ENCODE assay signal across 10 cellular contexts in the genomic region with DNA sequence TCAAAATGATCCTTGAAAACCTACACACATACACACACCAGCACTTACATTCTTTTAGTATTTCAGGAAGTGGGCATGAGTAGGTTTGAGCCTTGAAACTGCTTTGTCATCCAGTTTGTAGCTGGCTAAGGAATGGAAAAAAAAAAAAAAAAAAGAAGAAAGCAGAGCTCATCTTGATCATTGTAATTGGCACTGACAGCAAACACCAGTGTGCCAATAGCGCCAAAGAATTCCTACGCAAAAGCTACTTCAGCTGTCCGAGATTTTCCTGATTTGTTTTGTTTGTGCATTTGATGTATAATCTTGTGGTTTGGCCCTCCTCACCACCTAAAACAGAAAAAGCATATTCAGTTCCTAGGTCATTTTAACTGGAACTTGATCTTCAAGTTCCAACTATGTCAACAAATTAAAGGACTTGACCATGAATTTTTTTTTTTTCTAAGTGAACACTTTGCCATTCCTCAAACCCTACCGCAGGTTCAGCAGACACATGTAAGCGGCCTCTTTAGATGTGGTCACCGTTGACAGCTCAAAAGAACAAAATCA. TPM values are rescaled to one million over a fixed set of nuclear protein-coding genes. Genes with fewer than 3 reads are reported as not detected.
DNase-seq lines count a peak whose midpoint lies in the region; ATAC-seq and TF ChIP-seq lines count a peak whose summit lies in the region.
"Had no signal": no experiment of that assay in that cellular context is flagged by ENCODE, and none has a peak within 500 bp of the region (broad histone marks: within the 10 kb centered on the region; RNA-seq: fewer than 3 reads in every experiment).

No MANE protein-coding gene starts in this region.

- peaks cover 8% of the 10 kb centered on the region for H3K27me3 Mint-ChIP-seq in activated CD4-positive, alpha-beta T cell treated with anti-CD3 and anti-CD28 coated beads for 36 hours
- H3K27me3 Mint-ChIP-seq in activated CD4-positive, alpha-beta T cell treated with anti-CD3 and anti-CD28 coated beads, Interleukin-2, amount 10 ng/mL, durations not matched to agents 24 days and 14 days, result no peaks in the 10 kb centered on the region

- 40 to 41% methylated on average over 6 of the region's 6 CpGs for WGBS in upper lobe of left lung, 2 donors

- no peaks in the 10 kb centered on the region for H3K36me3 ChIP-seq in upper lobe of left lung

- no peaks in the 10 kb centered on the region for H3K9me3 ChIP-seq in upper lobe of left lung

- peak; percentile 39 for ATAC-seq in activated CD4-positive, alpha-beta T cell treated with anti-CD3 and anti-CD28 coated beads for 36 hours
- peak; percentile 79 to 86 for ATAC-seq in upper lobe of left lung (ENCODE audit: low FRiP score in 2 of 2)
- no peak for ATAC-seq in stimulated activated naive CD8-positive, alpha-beta T cell treated with anti-CD3 and anti-CD28 coated beads, Interleukin-15, Interleukin-2, amounts not matched to agents 100 U/mL and 50 U/mL, for 24 hours

- no peak for DNase-seq in activated CD4-positive, alpha-beta T cell treated with anti-CD3 and anti-CD28 coated beads for 36 hours
- DNase-seq in activated CD4-positive, alpha-beta T cell treated with anti-CD3 and anti-CD28 coated beads, Interleukin-2, amount 10 ng/mL, durations not matched to agents 24 days and 14 days, result no peak
- peak; percentile 31 for DNase-seq in RPMI8226
- peak; percentile 60 for DNase-seq in fibroblast of the conjunctiva (ENCODE audit: low read depth)
- DNase-seq in upper lobe of left lung, result peak in 1 of 2 donors; percentile 41
- DNase-seq in activated CD4-positive, alpha-beta T cell treated with anti-CD3 and anti-CD28 coated beads, Interleukin-2, amount 50 U/mL, for 48 hours, result no peak
- no peak for DNase-seq in stimulated activated naive CD8-positive, alpha-beta T cell treated with anti-CD3 and anti-CD28 coated beads, Interleukin-15, Interleukin-2, amounts not matched to agents 100 U/mL and 50 U/mL, for 24 hours
- no peak for DNase-seq in midbrain (lab: John Stamatoyannopoulos, UW)
- DNase-seq: activated naive CD4-positive, alpha-beta T cell treated with Interleukin-2 at 50 U/mL for 16 hours; T1000 had no signal

- no peaks in the 10 kb centered on the region for H3K27me3 ChIP-seq in upper lobe of left lung

- no peaks in the 10 kb centered on the region for H3K4me1 ChIP-seq in upper lobe of left lung

- CTCF ChIA-PET in activated CD4-positive, alpha-beta T cell treated with anti-CD3 and anti-CD28 coated beads for 36 hours (lab: Charles Lee), result interaction anchor here (1.1 kb wide), 1 partner anchor 12 kb away, joined by 3 read pairs; no protein-coding TSS in a partner anchor

- no peak overlapping the region for H3K4me3 Mint-ChIP-seq in activated CD4-positive, alpha-beta T cell treated with anti-CD3 and anti-CD28 coated beads for 36 hours
- no peak overlapping the region for H3K4me3 Mint-ChIP-seq in activated CD4-positive, alpha-beta T cell treated with anti-CD3 and anti-CD28 coated beads, Interleukin-2, amount 10 ng/mL, durations not matched to agents 24 days and 14 days

- H3K27ac Mint-ChIP-seq in activated CD4-positive, alpha-beta T cell treated with anti-CD3 and anti-CD28 coated beads for 36 hours, result no peak overlapping the region
- H3K27ac Mint-ChIP-seq in activated CD4-positive, alpha-beta T cell treated with anti-CD3 and anti-CD28 coated beads, Interleukin-2, amount 10 ng/mL, durations not matched to agents 24 days and 14 days, result no peak overlapping the region

- no peak overlapping the region for H3K27ac ChIP-seq in upper lobe of left lung

- TF ChIP-seq CTCF in upper lobe of left lung (IDR thresholded peaks at IDR 0.05), result no peak

- no peak for TF ChIP-seq POLR2A in upper lobe of left lung (IDR thresholded peaks at IDR 0.05)

- no peak overlapping the region for H3K4me3 ChIP-seq in upper lobe of left lung

- peaks cover 10% of the 10 kb centered on the region for H3K9me3 Mint-ChIP-seq in activated CD4-positive, alpha-beta T cell treated with anti-CD3 and anti-CD28 coated beads for 36 hours (ENCODE audit: low read depth)
- H3K9me3 Mint-ChIP-seq in activated CD4-positive, alpha-beta T cell treated with anti-CD3 and anti-CD28 coated beads, Interleukin-2, amount 10 ng/mL, durations not matched to agents 24 days and 14 days, result no peaks in the 10 kb centered on the region

- peaks cover 7% of the 10 kb centered on the region for H3K4me1 Mint-ChIP-seq in activated CD4-positive, alpha-beta T cell treated with anti-CD3 and anti-CD28 coated beads for 36 hours
- H3K4me1 Mint-ChIP-seq in activated CD4-positive, alpha-beta T cell treated with anti-CD3 and anti-CD28 coated beads, Interleukin-2, amount 10 ng/mL, durations not matched to agents 24 days and 14 days, result no peaks in the 10 kb centered on the region

- no peaks in the 10 kb centered on the region for H3K36me3 Mint-ChIP-seq in activated CD4-positive, alpha-beta T cell treated with anti-CD3 and anti-CD28 coated beads for 36 hours (ENCODE audit: low read depth)
- H3K36me3 Mint-ChIP-seq in activated CD4-positive, alpha-beta T cell treated with anti-CD3 and anti-CD28 coated beads, Interleukin-2, amount 10 ng/mL, durations not matched to agents 24 days and 14 days (ENCODE audit: low read depth), result no peaks in the 10 kb centered on the region

- intact Hi-C loops in activated CD4-positive, alpha-beta T cell treated with anti-CD3 and anti-CD28 coated beads for 36 hours (cut with DNase I, micrococcal nuclease), result no loop called here
- intact Hi-C loops in activated CD4-positive, alpha-beta T cell treated with anti-CD3 and anti-CD28 coated beads, Interleukin-2, amount 10 ng/mL, durations not matched to agents 24 days and 14 days (cut with micrococcal nuclease), result no loop called here

- no peak for TF ChIP-seq EP300 in upper lobe of left lung (IDR thresholded peaks at IDR 0.05)

- POLR2A ChIA-PET in activated CD4-positive, alpha-beta T cell treated with anti-CD3 and anti-CD28 coated beads for 36 hours (lab: Charles Lee), result no interaction called here

RNA-seq across cellular contexts. Expression of a gene that starts 57.3 kb away (rescaled TPM):
- total RNA-seq in activated CD4-positive, alpha-beta T cell treated with anti-CD3 and anti-CD28 coated beads for 36 hours, result not detected
- total RNA-seq in activated CD4-positive, alpha-beta T cell treated with anti-CD3 and anti-CD28 coated beads, Interleukin-2, amount 10 ng/mL, durations not matched to agents 24 days and 14 days, result not detected in 2 replicates
- total RNA-seq in upper lobe of left lung, result 10 to 100 TPM in 2 of 6 donors, 1 to 10 TPM in 3, under 1 TPM in 1; 0.91 to 24.1 (median 5.0) TPM

Comparison
In these comparisons a context has a peak if more than half of its experiments do, and no peak if none do; other contexts are left out.
1. DNase-seq: peak in RPMI8226 (single experiment) and fibroblast of the conjunctiva (single experiment); none in activated CD4-positive, alpha-beta T cell treated with anti-CD3 and anti-CD28 coated beads for 36 hours (single experiment), activated CD4-positive, alpha-beta T cell treated with anti-CD3 and anti-CD28 coated beads, Interleukin-2, amount 10 ng/mL, durations not matched to agents 24 days and 14 days (single experiment), activated CD4-positive, alpha-beta T cell treated with anti-CD3 and anti-CD28 coated beads, Interleukin-2, amount 50 U/mL, for 48 hours (0 of 2), stimulated activated naive CD8-positive, alpha-beta T cell treated with anti-CD3 and anti-CD28 coated beads, Interleukin-15, Interleukin-2, amounts not matched to agents 100 U/mL and 50 U/mL, for 24 hours (single experiment) and midbrain (single experiment).